20 cellular contexts compared by ENCODE assay signal in genomic region chr3:184441202-184441900, GRCh38.
DNase-seq lines count a peak whose midpoint lies in the region; ATAC-seq and TF ChIP-seq lines count a peak whose summit lies in the region.
"Had no signal": no experiment of that assay in that cellular context is flagged by ENCODE, and none has a peak within 500 bp of the region (broad histone marks: within the 10 kb centered on the region; RNA-seq: fewer than 3 reads in every experiment).

No MANE protein-coding gene starts in this region.

- peaks cover 8% of the 10 kb centered on the region for H3K4me1 Mint-ChIP-seq in CD8-positive, alpha-beta T cell (ENCODE audit: low read depth)
- H3K4me1 Mint-ChIP-seq in endothelial cell (ENCODE audit: unreplicated experiment): peaks cover 18% of the 10 kb centered on the region
- no peaks in the 10 kb centered on the region for H3K4me1 Mint-ChIP-seq in neural progenitor cell

- H3K36me3 ChIP-seq in CD8-positive, alpha-beta T cell (ENCODE audit: insufficient read depth, low read length): no peaks in the 10 kb centered on the region
- H3K36me3 ChIP-seq in neural progenitor cell: peaks cover 3% of the 10 kb centered on the region
- H3K36me3 ChIP-seq: HAP-1 had no signal

- POLR2A ChIA-PET in CD8-positive, alpha-beta T cell (lab: Charles Lee): no interaction called here

- no peaks in the 10 kb centered on the region for H3K9me3 ChIP-seq in CD8-positive, alpha-beta T cell (ENCODE audit: low read length)
- no peaks in the 10 kb centered on the region for H3K9me3 ChIP-seq in neural progenitor cell (ENCODE audit: low read depth)
- H3K9me3 ChIP-seq: HAP-1 had no signal

- DNase-seq in CD8-positive, alpha-beta T cell: no peak
- peak; percentile 7 for DNase-seq in KG1 (lab: John Stamatoyannopoulos, UW)
- peak; percentile 29 for DNase-seq in endothelial cell (ENCODE audit: low spot score)
- DNase-seq in neural progenitor cell (ENCODE audit: low spot score): no peak
- no peak for DNase-seq in activated CD8-positive, alpha-beta memory T cell treated with anti-CD3 and anti-CD28 coated beads for 24 hours
- DNase-seq in NOMO-1 treated with DMSO at 0.1 percent for 48 hours (lab: John Stamatoyannopoulos, UW; ENCODE audit: unreplicated experiment): no peak
- no peak for DNase-seq in NCI-H1694 treated with DMSO at 0.1 percent for 48 hours (lab: John Stamatoyannopoulos, UW)
- DNase-seq: ACHN; AML-193; Calu3; CD4-positive, alpha-beta T cell; DMS53; NCI-H146; NCI-H2081 treated with DMSO at 0.1 percent for 48 hours; NCI-H2227 treated with DMSO at 0.1 percent for 48 hours; NCI-H524 treated with DMSO at 0.1 percent for 48 hours; SHP77 had no signal

- no peak overlapping the region for H3K4me2 ChIP-seq in neural progenitor cell

- H4K20me1 ChIP-seq in neural progenitor cell (ENCODE audit: low read depth): no peaks in the 10 kb centered on the region

- H3K4me1 ChIP-seq in CD8-positive, alpha-beta T cell (ENCODE audit: insufficient read depth, low read length): no peaks in the 10 kb centered on the region
- no peaks in the 10 kb centered on the region for H3K4me1 ChIP-seq in neural progenitor cell
- H3K4me1 ChIP-seq: HAP-1 had no signal

- no peaks in the 10 kb centered on the region for H3F3A ChIP-seq in neural progenitor cell (ENCODE audit: low read depth)

- no peak for ATAC-seq in CD8-positive, alpha-beta T cell
- ATAC-seq in GM19023 (IDR thresholded peaks at IDR 0.05; ENCODE audit: unreplicated experiment): no peak

- no peaks in the 10 kb centered on the region for H3K79me2 ChIP-seq in neural progenitor cell (ENCODE audit: low read depth)

- H3K27ac Mint-ChIP-seq in CD8-positive, alpha-beta T cell: peak overlapping the region; percentile 70
- peak overlapping the region; percentile 88 for H3K27ac Mint-ChIP-seq in endothelial cell (ENCODE audit: unreplicated experiment)
- H3K27ac Mint-ChIP-seq in neural progenitor cell: peak overlapping the region; percentile 15
- H3K27ac Mint-ChIP-seq: CD4-positive, alpha-beta T cell; IgD-negative memory B cell had no signal

- H3K36me3 Mint-ChIP-seq in CD8-positive, alpha-beta T cell: no peaks in the 10 kb centered on the region
- H3K36me3 Mint-ChIP-seq in endothelial cell (ENCODE audit: low read depth, unreplicated experiment): peaks cover 4% of the 10 kb centered on the region
- H3K36me3 Mint-ChIP-seq in neural progenitor cell: no peaks in the 10 kb centered on the region
- H3K36me3 Mint-ChIP-seq: IgD-negative memory B cell had no signal

- no peak overlapping the region for H3K27ac ChIP-seq in CD8-positive, alpha-beta T cell (ENCODE audit: low read depth, low read length)
- H3K27ac ChIP-seq in neural progenitor cell: no peak overlapping the region

- CTCF ChIA-PET in CD8-positive, alpha-beta T cell (lab: Charles Lee): no interaction called here

- H2AFZ ChIP-seq in neural progenitor cell (replicated peaks): no peak overlapping the region

- no peak overlapping the region for H3K4me3 Mint-ChIP-seq in CD8-positive, alpha-beta T cell
- H3K4me3 Mint-ChIP-seq in endothelial cell (ENCODE audit: unreplicated experiment): no peak overlapping the region
- no peak overlapping the region for H3K4me3 Mint-ChIP-seq in neural progenitor cell
- H3K4me3 Mint-ChIP-seq: CD4-positive, alpha-beta T cell; IgD-negative memory B cell had no signal

- no peak overlapping the region for H3K9ac ChIP-seq in neural progenitor cell

- H3K27me3 Mint-ChIP-seq in CD8-positive, alpha-beta T cell (ENCODE audit: low read depth): peaks cover 6% of the 10 kb centered on the region
- H3K27me3 Mint-ChIP-seq in endothelial cell (ENCODE audit: unreplicated experiment) (peaks cover 2% of the 10 kb centered on the region), neural progenitor cell (ENCODE audit: insufficient read depth, low read depth) (peaks cover 5% of the 10 kb centered on the region)
- H3K27me3 Mint-ChIP-seq: IgD-negative memory B cell had no signal

- intact Hi-C loops in CD8-positive, alpha-beta T cell (cut with DNase I, micrococcal nuclease): no loop called here

- TF ChIP-seq CTCF in CD8-positive, alpha-beta T cell (IDR thresholded peaks at IDR 0.05): no peak
- no peak for TF ChIP-seq CTCF in endothelial cell (IDR thresholded peaks at IDR 0.05; ENCODE audit: unreplicated experiment)
- TF ChIP-seq CTCF in neural progenitor cell (IDR thresholded peaks at IDR 0.05): no peak

- H3K4me3 ChIP-seq in CD8-positive, alpha-beta T cell (ENCODE audit: low read depth, low read length): no peak overlapping the region
- no peak overlapping the region for H3K4me3 ChIP-seq in neural progenitor cell
- H3K4me3 ChIP-seq: HAP-1 had no signal

- no peaks in the 10 kb centered on the region for H3K27me3 ChIP-seq in CD8-positive, alpha-beta T cell (ENCODE audit: insufficient read depth, low read length)
- no peaks in the 10 kb centered on the region for H3K27me3 ChIP-seq in neural progenitor cell

- H3K9me3 Mint-ChIP-seq in CD8-positive, alpha-beta T cell: peaks cover 6% of the 10 kb centered on the region
- H3K9me3 Mint-ChIP-seq in endothelial cell (ENCODE audit: unreplicated experiment): no peaks in the 10 kb centered on the region
- peaks cover 2% of the 10 kb centered on the region for H3K9me3 Mint-ChIP-seq in neural progenitor cell

Comparison
In these comparisons a context has a peak if more than half of its experiments do, and no peak if none do; other contexts are left out.
1. DNase-seq: peak in KG1 (single experiment) and endothelial cell (single experiment); none in CD8-positive, alpha-beta T cell (0 of 7), neural progenitor cell (single experiment), activated CD8-positive, alpha-beta memory T cell treated with anti-CD3 and anti-CD28 coated beads for 24 hours (single experiment), NOMO-1 treated with DMSO at 0.1 percent for 48 hours (single experiment) and NCI-H1694 treated with DMSO at 0.1 percent for 48 hours (single experiment).
2. H3K27ac Mint-ChIP-seq: peak in every context shown above with its lines; median percentile 88 in endothelial cell; 70 in CD8-positive, alpha-beta T cell; 15 in neural progenitor cell.